8 cellular contexts compared by ENCODE assay signal in genomic region chr1:28735961-28736449, GRCh38. TPM values are rescaled to one million over a fixed set of nuclear protein-coding genes. Genes with fewer than 3 reads are reported as not detected.
DNase-seq lines count a peak whose midpoint lies in the region; ATAC-seq and TF ChIP-seq lines count a peak whose summit lies in the region.

No MANE protein-coding gene starts in this region.

- H3K9me3 Mint-ChIP-seq in mesothelial cell of epicardium: peaks cover 3% of the 10 kb centered on the region

- intact Hi-C loops in heart right ventricle (cut with DNase I): loop anchor here in 7 of 10 donors (1.0 to 5.0 kb wide), 5 partner anchors 87 to 94 kb away; partner anchors contain the start of genes TAF12 (in 4 of the 7) and RNU11 (in 3 of the 7)
- intact Hi-C loops in cardiac septum (cut with DNase I): loop anchor here (1.0 to 5.0 kb wide), 4 partner anchors 68 to 446 kb away; partner anchors contain the start of genes GMEB1, RCC1 and SRSF4
- intact Hi-C loops in breast epithelium (cut with DNase I; ENCODE audit: low total_unique reads): no loop called here
- intact Hi-C loops in aorta (cut with DNase I): loop anchor here (2.0 to 5.0 kb wide), 4 partner anchors 69 to 155 kb away; partner anchors contain the start of genes RNU11 (in 2 of the 2) and GMEB1 (in 1 of the 2)

- H3K27me3 ChIP-seq in heart right ventricle (no peaks in the 10 kb centered on the region), breast epithelium (no peaks in the 10 kb centered on the region), aorta (ENCODE audit: control insufficient read depth in 1 of 2, insufficient read depth in 2 of 2, low read length in 1 of 2) (no peaks in the 10 kb centered on the region)

- H3K27ac ChIP-seq in heart right ventricle (peak overlapping the region; percentile 9 to 99 (median 96)), breast epithelium (peak overlapping the region; percentile 94 to 97), aorta (ENCODE audit: low read depth in 1 of 2, low read length in 2 of 2) (peak overlapping the region in 1 of 2 donors; percentile 78)

- WGBS in heart right ventricle, 2 donors: 4 to 6% methylated on average over 15 of the region's 15 CpGs
- 3 to 6% methylated on average over 15 of the region's 15 CpGs for WGBS in aorta, 2 donors

- DNase-seq in heart right ventricle (no peak), cardiac septum (ENCODE audit: low spot score) (no peak), breast epithelium (ENCODE audit: low spot score in 2 of 2) (no peak), mesothelial cell of epicardium (ENCODE audit: low spot score in 2 of 2, unreplicated experiment in 2 of 2) (no peak), aorta (no peak), NCI-H1417 (lab: John Stamatoyannopoulos, UW) (no peak), AML-193 (lab: John Stamatoyannopoulos, UW) (no peak)

- ATAC-seq in heart right ventricle (no peak), aorta (ENCODE audit: low FRiP score) (no peak), GM18505 (IDR thresholded peaks at IDR 0.05; ENCODE audit: unreplicated experiment) (no peak)

- peak overlapping the region in 9 of 10 donors; percentile 66 to 99 (median 97) for H3K4me3 ChIP-seq in heart right ventricle
- peak overlapping the region; percentile 82 to 98 (median 93) for H3K4me3 ChIP-seq in breast epithelium
- peak overlapping the region; percentile 16 to 68 for H3K4me3 ChIP-seq in aorta (ENCODE audit: low read length in 2 of 2)

- no peak for TF ChIP-seq POLR2A in breast epithelium (IDR thresholded peaks at IDR 0.05)
- TF ChIP-seq POLR2A in GM18505 (IDR thresholded peaks at IDR 0.05; ENCODE audit: borderline replicate concordance, extremely low read depth, insufficient read depth, insufficient read length): no peak

- H3K36me3 ChIP-seq in heart right ventricle: peaks cover 0 to 30% (median 11%) of the 10 kb centered on the region in 9 donors
- no peaks in the 10 kb centered on the region for H3K36me3 ChIP-seq in breast epithelium
- no peaks in the 10 kb centered on the region for H3K36me3 ChIP-seq in aorta (ENCODE audit: control insufficient read depth in 1 of 2, insufficient read depth in 2 of 2, low read length in 1 of 2)

- H3K9me3 ChIP-seq in heart right ventricle: no peaks in the 10 kb centered on the region
- no peaks in the 10 kb centered on the region for H3K9me3 ChIP-seq in breast epithelium
- H3K9me3 ChIP-seq in aorta (ENCODE audit: control insufficient read depth, low read length): no peaks in the 10 kb centered on the region

- peak overlapping the region; percentile 96 for H3K4me3 Mint-ChIP-seq in mesothelial cell of epicardium

- H3K4me1 Mint-ChIP-seq in mesothelial cell of epicardium: peaks cover 40% of the 10 kb centered on the region

- peaks cover 11% of the 10 kb centered on the region for H3K36me3 Mint-ChIP-seq in mesothelial cell of epicardium

- TF ChIP-seq CTCF in heart right ventricle (IDR thresholded peaks at IDR 0.05): no peak
- no peak for TF ChIP-seq CTCF in breast epithelium (IDR thresholded peaks at IDR 0.05)
- no peak for TF ChIP-seq CTCF in mesothelial cell of epicardium (IDR thresholded peaks at IDR 0.05; ENCODE audit: unreplicated experiment)

- H3K27me3 Mint-ChIP-seq in mesothelial cell of epicardium (ENCODE audit: low read depth): no peaks in the 10 kb centered on the region

- H3K27ac Mint-ChIP-seq in mesothelial cell of epicardium: peak overlapping the region; percentile 100

- peaks cover 7 to 43% (median 38%) of the 10 kb centered on the region in 9 donors for H3K4me1 ChIP-seq in heart right ventricle
- peaks cover 0 to 14% of the 10 kb centered on the region in 2 donors for H3K4me1 ChIP-seq in breast epithelium
- no peaks in the 10 kb centered on the region for H3K4me1 ChIP-seq in aorta (ENCODE audit: control insufficient read depth in 1 of 2, insufficient read depth in 2 of 2, low read length in 2 of 2)

RNA-seq across cellular contexts. Expression of gene YTHDF2, which starts 0.7 kb away (rescaled TPM):
- total RNA-seq in heart right ventricle (10 to 100 TPM; 31.2 to 57.1 (median 44.6) TPM), cardiac septum (44.4 TPM), breast epithelium (10 to 100 TPM; 43.5 to 74.1 (median 66.5) TPM), mesothelial cell of epicardium (130 to 144 TPM (median 137 TPM) in 3 replicates), aorta (10 to 100 TPM; 40.1 to 46.5 TPM)
- polyA plus RNA-seq in heart right ventricle (10 to 100 TPM; 22.6 to 22.9 TPM), aorta (10 to 100 TPM; 17.2 to 22.4 TPM)

Comparison
In these comparisons a context has a peak if more than half of its experiments do, and no peak if none do; other contexts are left out.
1. H3K4me3 ChIP-seq: peak in every context shown above with its lines; median percentile 97 in heart right ventricle; 93 in breast epithelium; 42 in aorta.